Comparison of ENCODE assay signal across 8 cellular contexts in genomic region chr17:29180051-29180787, GRCh38. TPM values are rescaled to one million over a fixed set of nuclear protein-coding genes. Genes with fewer than 3 reads are reported as not detected.
DNase-seq lines count a peak whose midpoint lies in the region; ATAC-seq and TF ChIP-seq lines count a peak whose summit lies in the region.

Gene MYO18A, minus strand, starts transcription at chr17:29180398. Its CDS starts 13,458 bp downstream, at chr17:29166940.

- H3K27ac Mint-ChIP-seq in neural crest cell (ENCODE audit: unreplicated experiment) = peak within 1 kb of the TSS; percentile 50

- peaks cover 44% of the 10 kb centered on the region for H3K4me1 ChIP-seq in stomach smooth muscle (ENCODE audit: control insufficient read depth, insufficient read depth, low read length)

- TF ChIP-seq CTCF in foreskin fibroblast (IDR thresholded peaks at IDR 0.05; ENCODE audit: low read depth, low read length) = peak; percentile 62
- peak; percentile 77 for TF ChIP-seq CTCF in neural crest cell (conservative IDR thresholded peaks at IDR 0.05)

- H3K9me3 Mint-ChIP-seq in neural crest cell = peaks cover 6% of the 10 kb centered on the region

- H3K9me3 ChIP-seq in stomach smooth muscle (ENCODE audit: control insufficient read depth in 2 of 2, low read length in 2 of 2) = no peaks in the 10 kb centered on the region

- H3K4me3 ChIP-seq in Jurkat, Clone E6-1 (ENCODE audit: low read length) = peak within 1 kb of the TSS; percentile 52
- peak within 1 kb of the TSS; percentile 57 to 64 for H3K4me3 ChIP-seq in foreskin fibroblast (ENCODE audit: low read depth in 1 of 2, low read length in 2 of 2)
- peak within 1 kb of the TSS; percentile 71 to 78 for H3K4me3 ChIP-seq in stomach smooth muscle (ENCODE audit: low read length in 2 of 2)

- peak; percentile 70 for ATAC-seq in GM21526 (IDR thresholded peaks at IDR 0.05; ENCODE audit: low FRiP score, unreplicated experiment)

- DNase-seq in DMS 273 (lab: John Stamatoyannopoulos, UW; ENCODE audit: unreplicated experiment) (peak; percentile 93), SHP77 (lab: John Stamatoyannopoulos, UW) (peak; percentile 39 to 63), activated gamma-delta T cell (lab: John Stamatoyannopoulos, UW) (peak; percentile 60), foreskin fibroblast (peak; percentile 71 to 93), neural crest cell (ENCODE audit: low read depth, low spot score) (peak; percentile 80)
- DNase-seq in Jurkat, Clone E6-1 (ENCODE audit: low read depth, low spot score) = peak; percentile 50

- H3K9ac ChIP-seq in stomach smooth muscle (ENCODE audit: low read length in 2 of 2) = peak within 1 kb of the TSS; percentile 72 to 94

- H3K4me3 Mint-ChIP-seq in neural crest cell = peak within 1 kb of the TSS; percentile 89

- peaks cover 39% of the 10 kb centered on the region for H3K4me1 Mint-ChIP-seq in neural crest cell

- no peaks in the 10 kb centered on the region for H3K27me3 Mint-ChIP-seq in neural crest cell (ENCODE audit: low read depth)

- no peaks in the 10 kb centered on the region for H3K36me3 Mint-ChIP-seq in neural crest cell (ENCODE audit: low read depth)

- H3K27me3 ChIP-seq in stomach smooth muscle (ENCODE audit: control insufficient read depth in 1 of 2, insufficient read depth in 2 of 2, low read length in 2 of 2) = no peaks in the 10 kb centered on the region

- peak within 1 kb of the TSS; percentile 89 for H3K27ac ChIP-seq in stomach smooth muscle (ENCODE audit: low read length)

- no peaks in the 10 kb centered on the region for H3K36me3 ChIP-seq in stomach smooth muscle (ENCODE audit: control insufficient read depth in 2 of 2, insufficient read depth in 2 of 2, low read length in 2 of 2)

RNA-seq across cellular contexts. Expression of gene MYO18A, which starts in this region (rescaled TPM):
- polyA plus RNA-seq in Jurkat, Clone E6-1 (2012; ENCODE audit: insufficient read depth, insufficient read length) = 62.9 TPM
- 43.1 and 48.2 TPM in 2 replicates for total RNA-seq in neural crest cell

Comparison
In these comparisons a context has a peak if more than half of its experiments do, and no peak if none do; other contexts are left out.
1. Peak in every context shown above with its lines: DNase-seq, ATAC-seq, H3K4me3 ChIP-seq and H3K27ac ChIP-seq.